In the genomic region with DNA sequence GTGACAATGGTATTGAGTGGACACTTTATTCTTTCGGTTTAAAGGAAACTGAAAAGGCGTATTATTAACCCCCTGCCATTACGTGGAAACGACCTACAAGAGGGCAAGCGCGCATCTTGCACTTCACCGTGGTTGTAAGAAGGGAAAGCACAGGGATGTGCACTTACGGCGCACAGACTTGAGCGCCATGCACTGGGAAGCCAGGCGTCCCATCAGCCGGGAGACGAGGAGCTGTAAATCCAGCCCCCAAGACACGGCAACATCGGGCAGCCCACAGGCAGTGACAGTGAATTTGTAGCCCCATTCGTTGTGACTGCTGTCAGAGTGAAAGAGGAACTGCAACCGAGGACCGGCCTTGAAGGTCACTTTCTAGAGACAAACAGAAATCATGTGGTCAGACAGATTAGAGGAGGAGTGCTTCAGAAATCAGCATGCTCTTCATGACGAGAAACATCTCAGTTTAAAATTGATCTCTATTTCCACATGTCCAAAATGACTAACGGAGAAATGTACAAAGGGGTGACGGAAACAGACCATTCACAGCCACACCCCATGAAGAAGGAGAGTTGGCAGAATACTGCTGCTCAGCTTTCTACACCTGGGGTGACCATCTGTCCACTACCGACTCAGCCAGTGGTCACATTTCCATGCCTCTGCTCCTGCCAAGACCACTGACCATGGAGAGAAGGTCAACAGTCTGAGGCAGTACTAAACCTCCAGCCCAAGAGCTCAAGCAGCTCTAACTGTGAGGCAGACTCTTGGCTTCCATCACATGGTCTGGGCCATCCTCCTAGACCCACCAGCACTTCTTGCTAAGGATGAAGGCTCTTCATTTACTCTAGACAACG, we compare ENCODE assay signal across 7 cellular contexts.
A peak's percentile ranks its signal among the peaks of the same experiment; 100 is the strongest.
DNase-seq lines count a peak whose midpoint lies in the region; ATAC-seq and TF ChIP-seq lines count a peak whose summit lies in the region.

No MANE protein-coding gene starts in this region.

- no peak overlapping the region for H3K4me3 ChIP-seq in uterus
- H3K4me3 ChIP-seq in tibial nerve = no peak overlapping the region

- WGBS in tibial nerve, 2 donors = 88 to 90% methylated on average over 23 of the region's 23 CpGs

- POLR2A ChIA-PET in activated B cell treated with CpG ODN at 0.5 μM for 24 hours (lab: Charles Lee) = interaction anchor here (0.6 to 2.4 kb wide), 10 partner anchors 19 to 722 kb away, joined by 3 to 12 read pairs (median 3); a partner anchor contains a TSS

- H3K27ac ChIP-seq in uterus = no peak overlapping the region
- H3K27ac ChIP-seq in tibial nerve = no peak overlapping the region

- peak overlapping the region; percentile 76 for H3K4me3 Mint-ChIP-seq in activated B cell treated with CpG ODN at 0.5 μM for 24 hours
- peak overlapping the region; percentile 84 for H3K4me3 Mint-ChIP-seq in stimulated activated memory B cell treated with anti-CD40 and anti-IgM and Interleukin-4, amounts not matched to agents 10 μg/mL and 1 μg/mL and 100 μg/mL, for 72 hours

- no peak for TF ChIP-seq POLR2A in uterus (IDR thresholded peaks at IDR 0.05)
- TF ChIP-seq POLR2A in tibial nerve (IDR thresholded peaks at IDR 0.05) = no peak

- no peaks in the 10 kb centered on the region for H3K27me3 ChIP-seq in uterus
- H3K27me3 ChIP-seq in tibial nerve = no peaks in the 10 kb centered on the region

- H3K4me1 ChIP-seq in uterus (no peaks in the 10 kb centered on the region), tibial nerve (no peaks in the 10 kb centered on the region)

- no peaks in the 10 kb centered on the region for H3K36me3 ChIP-seq in uterus
- H3K36me3 ChIP-seq in tibial nerve = peaks cover 0 to 94% (median 19%) of the 10 kb centered on the region in 3 donors

- no peaks in the 10 kb centered on the region for H3K9me3 ChIP-seq in uterus
- H3K9me3 ChIP-seq in tibial nerve = no peaks in the 10 kb centered on the region

- H3K9me3 Mint-ChIP-seq in activated B cell treated with CpG ODN at 0.5 μM for 24 hours = no peaks in the 10 kb centered on the region
- no peaks in the 10 kb centered on the region for H3K9me3 Mint-ChIP-seq in stimulated activated memory B cell treated with anti-CD40 and anti-IgM and Interleukin-4, amounts not matched to agents 10 μg/mL and 1 μg/mL and 100 μg/mL, for 72 hours

- peak overlapping the region; percentile 84 for H3K27ac Mint-ChIP-seq in activated B cell treated with CpG ODN at 0.5 μM for 24 hours
- H3K27ac Mint-ChIP-seq in stimulated activated memory B cell treated with anti-CD40 and anti-IgM and Interleukin-4, amounts not matched to agents 10 μg/mL and 1 μg/mL and 100 μg/mL, for 72 hours = peak overlapping the region; percentile 97

- TF ChIP-seq CTCF in activated B cell treated with CpG ODN at 0.5 μM for 24 hours (IDR thresholded peaks at IDR 0.05) = no peak
- TF ChIP-seq CTCF in uterus (IDR thresholded peaks at IDR 0.05) = no peak
- TF ChIP-seq CTCF in tibial nerve (IDR thresholded peaks at IDR 0.05) = no peak

- intact Hi-C loops in activated B cell treated with CpG ODN at 0.5 μM for 24 hours (cut with micrococcal nuclease) = loop anchor here (1.0 to 10.0 kb wide), 6 partner anchors 112 to 1027 kb away; a partner anchor contains a TSS
- intact Hi-C loops in uterus (cut with DNase I; ENCODE audit: low total_unique reads) = no loop called here

- CTCF ChIA-PET in activated B cell treated with CpG ODN at 0.5 μM for 24 hours (lab: Charles Lee) = interaction anchor here (0.6 to 2.5 kb wide), 11 partner anchors 70 to 336 kb away, joined by 3 to 16 read pairs (median 6); a partner anchor contains a TSS

- no peaks in the 10 kb centered on the region for H3K27me3 Mint-ChIP-seq in activated B cell treated with CpG ODN at 0.5 μM for 24 hours
- H3K27me3 Mint-ChIP-seq in stimulated activated memory B cell treated with anti-CD40 and anti-IgM and Interleukin-4, amounts not matched to agents 10 μg/mL and 1 μg/mL and 100 μg/mL, for 72 hours = no peaks in the 10 kb centered on the region

- peaks cover 18% of the 10 kb centered on the region for H3K4me1 Mint-ChIP-seq in activated B cell treated with CpG ODN at 0.5 μM for 24 hours
- H3K4me1 Mint-ChIP-seq in stimulated activated memory B cell treated with anti-CD40 and anti-IgM and Interleukin-4, amounts not matched to agents 10 μg/mL and 1 μg/mL and 100 μg/mL, for 72 hours = peaks cover 37% of the 10 kb centered on the region

- H3K36me3 Mint-ChIP-seq in activated B cell treated with CpG ODN at 0.5 μM for 24 hours (ENCODE audit: low read depth) = peaks cover 89% of the 10 kb centered on the region
- peaks cover 62% of the 10 kb centered on the region for H3K36me3 Mint-ChIP-seq in stimulated activated memory B cell treated with anti-CD40 and anti-IgM and Interleukin-4, amounts not matched to agents 10 μg/mL and 1 μg/mL and 100 μg/mL, for 72 hours

- DNase-seq in GM19240 (ENCODE audit: insufficient read length, low spot score) (peak; percentile 71), activated B cell treated with CpG ODN at 0.5 μM for 24 hours (peak; percentile 35), uterus (no peak), D341Med (ENCODE audit: low spot score) (no peak), tibial nerve (ENCODE audit: low spot score in 2 of 2) (no peak)

- peak; percentile 82 for ATAC-seq in HG03060 (IDR thresholded peaks at IDR 0.05; ENCODE audit: low read depth, unreplicated experiment)
- peak; percentile 89 for ATAC-seq in activated B cell treated with CpG ODN at 0.5 μM for 24 hours (ENCODE audit: low read depth)
- ATAC-seq in stimulated activated memory B cell treated with anti-CD40 and anti-IgM and Interleukin-4, amounts not matched to agents 10 μg/mL and 1 μg/mL and 100 μg/mL, for 72 hours = peak; percentile 97

- TF ChIP-seq EP300 in tibial nerve (IDR thresholded peaks at IDR 0.05) = no peak

Comparison
In these comparisons a context has a peak if more than half of its experiments do, and no peak if none do; other contexts are left out.
1. DNase-seq: peak in GM19240 (single experiment) and activated B cell treated with CpG ODN at 0.5 μM for 24 hours (single experiment); none in uterus (0 of 2), D341Med (single experiment) and tibial nerve (0 of 2).
2. Peak in every context shown above with its lines, with median percentiles within 50 percentile points of each other: ATAC-seq.